ENCODE assay signal across 20 cellular contexts in genomic region chr1:168987330-168987729, GRCh38.
DNase-seq lines count a peak whose midpoint lies in the region; ATAC-seq and TF ChIP-seq lines count a peak whose summit lies in the region.
"Had no signal": no experiment of that assay in that cellular context is flagged by ENCODE, and none has a peak within 500 bp of the region (broad histone marks: within the 10 kb centered on the region; RNA-seq: fewer than 3 reads in every experiment).

No MANE protein-coding gene starts in this region.

- no peaks in the 10 kb centered on the region for H3K9me3 ChIP-seq in endodermal cell (ENCODE audit: control insufficient read depth, low read length)
- H3K9me3 ChIP-seq: HAP-1 had no signal

- no peaks in the 10 kb centered on the region for H3K36me3 Mint-ChIP-seq in endodermal cell (ENCODE audit: low read depth)
- no peaks in the 10 kb centered on the region for H3K36me3 Mint-ChIP-seq in activated T-cell treated with anti-CD3 and anti-CD28 coated beads, Interleukin-2, amount 50 U/mL, for 72 hours (ENCODE audit: insufficient read depth in 2 of 2)
- H3K36me3 Mint-ChIP-seq: CD4-positive, CD25-positive, alpha-beta regulatory T cell; CD8-positive, alpha-beta memory T cell had no signal

- no peak overlapping the region for H3K27ac Mint-ChIP-seq in endodermal cell
- H3K27ac Mint-ChIP-seq in activated T-cell treated with anti-CD3 and anti-CD28 coated beads, Interleukin-2, amount 50 U/mL, for 72 hours: no peak overlapping the region
- H3K27ac Mint-ChIP-seq: B cell; CD4-positive, CD25-positive, alpha-beta regulatory T cell had no signal

- no peak overlapping the region for H3K9ac ChIP-seq in endodermal cell (ENCODE audit: extremely low read depth, low read length, poor library complexity, severe bottlenecking)

- 91 to 100% methylated on average over 4 of the region's 4 CpGs for WGBS in endodermal cell (ENCODE audit: insufficient coverage in 1 of 2, insufficient read length in 1 of 2), 2 experiments

- no peaks in the 10 kb centered on the region for H3K27me3 ChIP-seq in endodermal cell (ENCODE audit: control insufficient read depth, insufficient read depth, low read length, poor library complexity, severe bottlenecking)

- H3K4me3 Mint-ChIP-seq in endodermal cell: no peak overlapping the region
- no peak overlapping the region for H3K4me3 Mint-ChIP-seq in activated T-cell treated with anti-CD3 and anti-CD28 coated beads, Interleukin-2, amount 50 U/mL, for 72 hours
- H3K4me3 Mint-ChIP-seq: B cell; CD4-positive, CD25-positive, alpha-beta regulatory T cell had no signal

- peak; percentile 38 for TF ChIP-seq CTCF in endodermal cell (conservative IDR thresholded peaks at IDR 0.05)

- H3K27me3 Mint-ChIP-seq in endodermal cell (ENCODE audit: insufficient read depth): peaks cover 3% of the 10 kb centered on the region
- peaks cover 6% of the 10 kb centered on the region for H3K27me3 Mint-ChIP-seq in activated T-cell treated with anti-CD3 and anti-CD28 coated beads, Interleukin-2, amount 50 U/mL, for 72 hours (ENCODE audit: low read depth)
- H3K27me3 Mint-ChIP-seq: CD4-positive, CD25-positive, alpha-beta regulatory T cell had no signal

- no peaks in the 10 kb centered on the region for H3K36me3 ChIP-seq in endodermal cell (ENCODE audit: control insufficient read depth, insufficient read depth, low read length)
- H3K36me3 ChIP-seq: HAP-1 had no signal

- ATAC-seq in activated T-cell treated with anti-CD3 and anti-CD28 coated beads, Interleukin-2, amount 50 U/mL, for 72 hours (replicated peaks in 1 of 2): no peak
- ATAC-seq: GM12878 had no signal

- DNase-seq in DMS53 (lab: John Stamatoyannopoulos, UW) (peak; percentile 17), DMS53 treated with DMSO at 0.1 percent for 48 hours (lab: John Stamatoyannopoulos, UW; ENCODE audit: unreplicated experiment) (no peak), HT-29 (ENCODE audit: low spot score) (peak; percentile 8), endodermal cell (peak; percentile 53)
- no peak for DNase-seq in activated CD8-positive, alpha-beta memory T cell treated with anti-CD3 and anti-CD28 coated beads, Interleukin-2, amount 50 U/mL, for 4 hours
- no peak for DNase-seq in activated CD4-positive, alpha-beta T cell treated with anti-CD3 and anti-CD28 coated beads, Interleukin-2, amount 50 U/mL, for 4 hours
- DNase-seq in activated T-cell treated with anti-CD3 and anti-CD28 coated beads, Interleukin-2, amount 50 U/mL, for 72 hours: no peak
- DNase-seq: C1 segment of cervical spinal cord; CD4-positive, CD25-positive, alpha-beta regulatory T cell; CD8-positive, alpha-beta memory T cell; COR-L47; DMS 273 treated with DMSO at 0.1 percent for 48 hours; DMS79; GDM1; Kasumi-1; KG1 had no signal

- no peak overlapping the region for H3K4me3 ChIP-seq in endodermal cell (ENCODE audit: low read length)
- H3K4me3 ChIP-seq: GM12878, HAP-1 had no signal

- no peaks in the 10 kb centered on the region for H3K9me3 Mint-ChIP-seq in endodermal cell
- peaks cover 3% of the 10 kb centered on the region in 2 donors for H3K9me3 Mint-ChIP-seq in activated T-cell treated with anti-CD3 and anti-CD28 coated beads, Interleukin-2, amount 50 U/mL, for 72 hours
- H3K9me3 Mint-ChIP-seq: CD4-positive, CD25-positive, alpha-beta regulatory T cell had no signal

- no peak overlapping the region for H3K27ac ChIP-seq in endodermal cell (ENCODE audit: low read depth, low read length)
- H3K27ac ChIP-seq: 22Rv1 had no signal

- peaks cover 15% of the 10 kb centered on the region for H3K4me1 Mint-ChIP-seq in endodermal cell
- peaks cover 15% of the 10 kb centered on the region for H3K4me1 Mint-ChIP-seq in activated T-cell treated with anti-CD3 and anti-CD28 coated beads, Interleukin-2, amount 50 U/mL, for 72 hours (ENCODE audit: low read depth)
- H3K4me1 Mint-ChIP-seq: B cell had no signal

- H3K4me1 ChIP-seq in endodermal cell (ENCODE audit: control insufficient read depth, insufficient read depth, low read length): no peaks in the 10 kb centered on the region
- H3K4me1 ChIP-seq: HAP-1 had no signal

Comparison
In these comparisons a context has a peak if more than half of its experiments do, and no peak if none do; other contexts are left out.
1. DNase-seq: peak in DMS53 (single experiment), HT-29 (single experiment) and endodermal cell (single experiment); none in DMS53 treated with DMSO at 0.1 percent for 48 hours (single experiment), activated CD8-positive, alpha-beta memory T cell treated with anti-CD3 and anti-CD28 coated beads, Interleukin-2, amount 50 U/mL, for 4 hours (single experiment), activated CD4-positive, alpha-beta T cell treated with anti-CD3 and anti-CD28 coated beads, Interleukin-2, amount 50 U/mL, for 4 hours (0 of 2) and activated T-cell treated with anti-CD3 and anti-CD28 coated beads, Interleukin-2, amount 50 U/mL, for 72 hours (0 of 2).